ENCODE assay signal across 12 cellular contexts in genomic region chr1:2534775-2535387, GRCh38. TPM values are rescaled to one million over a fixed set of nuclear protein-coding genes. Genes with fewer than 3 reads are reported as not detected.
DNase-seq lines count a peak whose midpoint lies in the region; ATAC-seq and TF ChIP-seq lines count a peak whose summit lies in the region.
"Had no signal": no experiment of that assay in that cellular context is flagged by ENCODE, and none has a peak within 500 bp of the region (broad histone marks: within the 10 kb centered on the region; RNA-seq: fewer than 3 reads in every experiment).

No MANE protein-coding gene starts in this region.

- H4K12ac ChIP-seq in trophoblast cell (ENCODE audit: low read depth, low read length): no peak overlapping the region

- TF ChIP-seq POLR2A in spleen (IDR thresholded peaks at IDR 0.05): no peak

- H3K27ac Mint-ChIP-seq in endodermal cell: no peak overlapping the region
- H3K27ac Mint-ChIP-seq: T-helper 2 cell treated with Interferon-gamma antibody and Interleukin-4, amounts not matched to agents 5 μg/mL and 100 μg/mL, for 36 hours had no signal

- H3K79me1 ChIP-seq in trophoblast cell (ENCODE audit: low read length): peaks cover 4% of the 10 kb centered on the region

- TF ChIP-seq CTCF in endodermal cell (conservative IDR thresholded peaks at IDR 0.05) (no peak), spleen (IDR thresholded peaks at IDR 0.05 in 8 of 11, conservative IDR thresholded peaks at IDR 0.05 in 3 of 11) (no peak)

- no peak overlapping the region for H2BK12ac ChIP-seq in trophoblast cell (ENCODE audit: low read length)

- H3K9ac ChIP-seq in endodermal cell (ENCODE audit: extremely low read depth, low read length, poor library complexity, severe bottlenecking): no peak overlapping the region
- no peak overlapping the region for H3K9ac ChIP-seq in trophoblast cell (ENCODE audit: low read length)

- H3K27me3 Mint-ChIP-seq in endodermal cell (ENCODE audit: insufficient read depth): peaks cover 78% of the 10 kb centered on the region

- H3K36me3 ChIP-seq in endodermal cell (ENCODE audit: control insufficient read depth, insufficient read depth, low read length) (no peaks in the 10 kb centered on the region), trophoblast cell (ENCODE audit: control insufficient read depth in 1 of 2, insufficient read depth in 2 of 2, low read length in 2 of 2) (no peaks in the 10 kb centered on the region), spleen (no peaks in the 10 kb centered on the region)

- ATAC-seq in HG02870 (IDR thresholded peaks at IDR 0.05; ENCODE audit: unreplicated experiment): no peak

- H3K4me1 ChIP-seq in endodermal cell (ENCODE audit: control insufficient read depth, insufficient read depth, low read length) (peaks cover 3% of the 10 kb centered on the region), trophoblast cell (ENCODE audit: control insufficient read depth in 1 of 2, insufficient read depth in 2 of 2, low read length in 2 of 2) (peaks cover 13 to 15% of the 10 kb centered on the region in 2 experiments), spleen (peaks cover 4 to 63% (median 39%) of the 10 kb centered on the region in 6 donors)

- H3K4me1 Mint-ChIP-seq in endodermal cell: peaks cover 6% of the 10 kb centered on the region

- peak; percentile 88 for DNase-seq in ELR (ENCODE audit: low read depth)
- DNase-seq in NCI-H2196 (lab: John Stamatoyannopoulos, UW; ENCODE audit: unreplicated experiment): peak; percentile 72
- DNase-seq in endodermal cell: peak; percentile 81
- DNase-seq in trophoblast cell: peak; percentile 79 to 83
- no peak for DNase-seq in LoVo (ENCODE audit: low spot score)
- no peak for DNase-seq in globus pallidus (ENCODE audit: low spot score)
- DNase-seq in spleen: no peak
- DNase-seq: effector CD4-positive, alpha-beta T cell; left cardiac atrium; NCI-H1930 had no signal

- intact Hi-C loops in spleen (cut with DNase I; ENCODE audit: low total_unique reads): no loop called here

- H3K4me3 Mint-ChIP-seq in endodermal cell: no peak overlapping the region
- H3K4me3 Mint-ChIP-seq: T-helper 2 cell treated with Interferon-gamma antibody and Interleukin-4, amounts not matched to agents 5 μg/mL and 100 μg/mL, for 36 hours had no signal

- H2BK5ac ChIP-seq in trophoblast cell (ENCODE audit: low read depth, low read length, poor library complexity): no peak overlapping the region

- H3K4me2 ChIP-seq in trophoblast cell (ENCODE audit: low read length): no peak overlapping the region

- H2AK5ac ChIP-seq in trophoblast cell (ENCODE audit: low read length): no peak overlapping the region

- H2BK120ac ChIP-seq in trophoblast cell (ENCODE audit: insufficient read depth, low read length, poor library complexity): no peak overlapping the region

- peak overlapping the region; percentile 22 for H4K91ac ChIP-seq in trophoblast cell (ENCODE audit: low read depth, low read length)

- H4K8ac ChIP-seq in trophoblast cell (ENCODE audit: low read depth, low read length): no peak overlapping the region

- no peaks in the 10 kb centered on the region for H3K79me2 ChIP-seq in trophoblast cell (ENCODE audit: control insufficient read depth, insufficient read depth, low read length, poor library complexity)

- no peak overlapping the region for H3K23ac ChIP-seq in trophoblast cell (ENCODE audit: low read length)

- no peak overlapping the region for H3K14ac ChIP-seq in trophoblast cell (ENCODE audit: low read length)

- no peaks in the 10 kb centered on the region for H3K36me3 Mint-ChIP-seq in endodermal cell (ENCODE audit: low read depth)

- 52 to 64% methylated on average over 6 to 11 of the region's 11 CpGs for WGBS in endodermal cell (ENCODE audit: insufficient coverage in 1 of 2, insufficient read length in 1 of 2), 2 experiments
- no CpG with 5 or more reads among the region's 11 CpGs for WGBS in trophoblast cell (ENCODE audit: extremely low coverage, insufficient coverage, insufficient read length)
- WGBS in spleen, 5 donors: 43 to 61% (median 57%) methylated on average over 11 of the region's 11 CpGs

- no peak overlapping the region for H3K4me3 ChIP-seq in endodermal cell (ENCODE audit: low read length)
- no peak overlapping the region for H3K4me3 ChIP-seq in trophoblast cell (ENCODE audit: low read depth, low read length)
- no peak overlapping the region for H3K4me3 ChIP-seq in spleen

- H3K27me3 ChIP-seq in endodermal cell (ENCODE audit: control insufficient read depth, insufficient read depth, low read length, poor library complexity, severe bottlenecking) (peaks cover 81% of the 10 kb centered on the region), trophoblast cell (ENCODE audit: insufficient read depth, low read length) (peaks cover 21% of the 10 kb centered on the region), spleen (replicated peaks in 1 of 7) (peaks cover 0 to 74% (median 26%) of the 10 kb centered on the region in 7 donors)

- no peak overlapping the region for H2AFZ ChIP-seq in trophoblast cell (ENCODE audit: insufficient read depth, low read length, poor library complexity)

- H3K18ac ChIP-seq in trophoblast cell (ENCODE audit: low read length): no peak overlapping the region

- no peaks in the 10 kb centered on the region for H3K9me3 Mint-ChIP-seq in endodermal cell
- H3K9me3 Mint-ChIP-seq: T-helper 2 cell treated with Interferon-gamma antibody and Interleukin-4, amounts not matched to agents 5 μg/mL and 100 μg/mL, for 36 hours had no signal

- H3K9me3 ChIP-seq in endodermal cell (ENCODE audit: control insufficient read depth, low read length): no peaks in the 10 kb centered on the region
- peaks cover 3% of the 10 kb centered on the region for H3K9me3 ChIP-seq in trophoblast cell (ENCODE audit: insufficient read depth, low read depth, low read length)
- no peaks in the 10 kb centered on the region for H3K9me3 ChIP-seq in spleen

- H3K27ac ChIP-seq in endodermal cell (ENCODE audit: low read depth, low read length) (no peak overlapping the region), trophoblast cell (ENCODE audit: low read depth, low read length) (no peak overlapping the region), spleen (peak overlapping the region in 4 of 8 donors; percentile 45 to 66 (median 50))

- no peak overlapping the region for H3K4ac ChIP-seq in trophoblast cell (ENCODE audit: low read depth, low read length)

RNA-seq across cellular contexts. Expression of gene HES5, which starts 4.8 kb away (rescaled TPM):
- total RNA-seq in endodermal cell: not detected
- 59.2 TPM for polyA plus RNA-seq in endodermal cell (2013, experiment 1 of 2)
- 46.1 TPM for polyA plus RNA-seq in endodermal cell (2013, experiment 2 of 2)
- 0.21 and 0.22 TPM in 2 replicates for polyA plus RNA-seq in trophoblast cell (2013)
- under 1 TPM in 4 of 7 donors, not detected in 3; 0.36 to 0.54 (median 0.42) TPM for total RNA-seq in spleen
- polyA plus RNA-seq in spleen: under 1 TPM in 1 of 3 donors, not detected in 2; 0.36 TPM

RNA-seq across cellular contexts. Expression of gene PANK4, which starts 8.5 kb away (rescaled TPM):
- total RNA-seq in endodermal cell (10 to 100 TPM; 45.6 to 49.5 TPM), spleen (10 to 100 TPM; 34.9 to 49.5 (median 47.6) TPM)
- 34.9 TPM for polyA plus RNA-seq in endodermal cell (2013, experiment 1 of 2)
- 35.6 TPM for polyA plus RNA-seq in endodermal cell (2013, experiment 2 of 2)
- polyA plus RNA-seq in trophoblast cell (2013): 12.5 and 13.9 TPM in 2 replicates
- polyA plus RNA-seq in spleen: 10 to 100 TPM; 13.8 to 30.6 (median 14.0) TPM

RNA-seq across cellular contexts. Expression of gene TNFRSF14, which starts 21.3 kb away (rescaled TPM):
- total RNA-seq in endodermal cell (under 1 TPM; 0.29 to 0.46 TPM), spleen (100 to 1,000 TPM; 146 to 203 (median 190) TPM)
- polyA plus RNA-seq in endodermal cell (2013, experiment 1 of 2): 1.1 TPM
- polyA plus RNA-seq in endodermal cell (2013, experiment 2 of 2): 0.95 TPM
- polyA plus RNA-seq in trophoblast cell (2013): 0.07 and 0.14 TPM in 2 replicates
- polyA plus RNA-seq in spleen: 100 to 1,000 TPM; 167 to 366 (median 302) TPM

RNA-seq across cellular contexts. Expression of gene PRXL2B, which starts 51.7 kb away (rescaled TPM):
- total RNA-seq in endodermal cell (10 to 100 TPM; 33.4 to 34.4 TPM), spleen (10 to 100 TPM; 21.9 to 43.0 (median 26.7) TPM)
- 33.4 TPM for polyA plus RNA-seq in endodermal cell (2013, experiment 1 of 2)
- polyA plus RNA-seq in endodermal cell (2013, experiment 2 of 2): 29.0 TPM
- polyA plus RNA-seq in trophoblast cell (2013): 5.7 and 6.2 TPM in 2 replicates
- 10 to 100 TPM; 10.7 to 29.0 (median 13.2) TPM for polyA plus RNA-seq in spleen

RNA-seq across cellular contexts. Expression of gene PLCH2, which starts 58.8 kb away (rescaled TPM):
- total RNA-seq in endodermal cell (under 1 TPM; 0.18 to 0.31 TPM), spleen (10 to 100 TPM in 1 of 7 donors, 1 to 10 TPM in 6; 2.2 to 21.0 (median 9.5) TPM)
- polyA plus RNA-seq in endodermal cell (2013, experiment 1 of 2): 1.4 TPM
- polyA plus RNA-seq in endodermal cell (2013, experiment 2 of 2): 0.99 TPM
- polyA plus RNA-seq in trophoblast cell (2013): 0.17 and 0.18 TPM in 2 replicates
- polyA plus RNA-seq in spleen: 10 to 100 TPM in 1 of 3 donors, 1 to 10 TPM in 2; 5.4 to 10.8 (median 6.5) TPM

Comparison
In these comparisons a context has a peak if more than half of its experiments do, and no peak if none do; other contexts are left out.
1. DNase-seq: peak in ELR (single experiment), NCI-H2196 (single experiment), endodermal cell (single experiment) and trophoblast cell (2 of 2); none in LoVo (single experiment), globus pallidus (single experiment) and spleen (single experiment).
2. RNA of gene TNFRSF14, which starts 21.3 kb away (total RNA-seq): 146 to 203 TPM in spleen; 0.29 to 0.46 TPM in endodermal cell; every median in the first group is over 100 times any median in the second.